In genomic region chr6:159978291-159979135, GRCh38 we compare ENCODE assay signal across 8 cellular contexts. TPM values are rescaled to one million over a fixed set of nuclear protein-coding genes. Genes with fewer than 3 reads are reported as not detected.
A peak's percentile ranks its signal among the peaks of the same experiment; 100 is the strongest.
DNase-seq lines count a peak whose midpoint lies in the region; ATAC-seq and TF ChIP-seq lines count a peak whose summit lies in the region.

No MANE protein-coding gene starts in this region.

- H3K27ac Mint-ChIP-seq in chondrocyte (ENCODE audit: unreplicated experiment), result peak overlapping the region; percentile 92

- ATAC-seq in GM21737 (IDR thresholded peaks at IDR 0.05; ENCODE audit: unreplicated experiment) (peak; percentile 26), psoas muscle (peak; percentile 43 to 70 (median 60))

- no peaks in the 10 kb centered on the region for H3K9me3 Mint-ChIP-seq in chondrocyte (ENCODE audit: low read depth)

- peaks cover 82% of the 10 kb centered on the region for H3K4me1 Mint-ChIP-seq in chondrocyte (ENCODE audit: low read depth)

- no peaks in the 10 kb centered on the region for H3K36me3 ChIP-seq in psoas muscle (ENCODE audit: insufficient read depth in 1 of 2, low read depth in 1 of 2)
- H3K36me3 ChIP-seq in MG63, result no peaks in the 10 kb centered on the region; the same call in 1 of the 2 replicates

- H3K4me3 ChIP-seq in psoas muscle (peak overlapping the region; percentile 33), MG63 (no peak overlapping the region)

- H3K9me3 ChIP-seq in psoas muscle (no peaks in the 10 kb centered on the region), MG63 (no peaks in the 10 kb centered on the region)

- H3K27ac ChIP-seq in psoas muscle, result peak overlapping the region; percentile 90

- no peaks in the 10 kb centered on the region for H3K27me3 Mint-ChIP-seq in chondrocyte (ENCODE audit: low read depth)

- WGBS in psoas muscle, 3 donors, result 19 to 31% (median 20%) methylated on average over 13 of the region's 13 CpGs

- H3K27me3 ChIP-seq in psoas muscle (ENCODE audit: insufficient read depth in 3 of 3, low read length in 2 of 3), result no peaks in the 10 kb centered on the region
- H3K27me3 ChIP-seq in MG63, result no peaks in the 10 kb centered on the region

- DNase-seq in NCI-H187 treated with DMSO at 0.1 percent for 48 hours (lab: John Stamatoyannopoulos, UW) (peak; percentile 33), NCI-H187 (lab: John Stamatoyannopoulos, UW) (no peak), MV-4-11 (lab: John Stamatoyannopoulos, UW) (peak; percentile 59), chondrocyte (ENCODE audit: low spot score) (no peak), psoas muscle (no peak), MG63 (no peak), retina (no peak)

- peaks cover 96% of the 10 kb centered on the region for H3K4me1 ChIP-seq in psoas muscle

- H3K36me3 Mint-ChIP-seq in chondrocyte (ENCODE audit: low read depth), result no peaks in the 10 kb centered on the region

- intact Hi-C loops in psoas muscle (cut with DNase I), result loop anchor here in 1 of 2 donors (10.0 kb wide), 1 partner anchor 284 kb away; the partner anchor contains the start of gene SOD2

- no peak overlapping the region for H3K4me3 Mint-ChIP-seq in chondrocyte (ENCODE audit: unreplicated experiment)

- TF ChIP-seq CTCF in chondrocyte (IDR thresholded peaks at IDR 0.05) (no peak), psoas muscle (IDR thresholded peaks at IDR 0.05) (no peak)

RNA-seq across cellular contexts. Expression of gene IGF2R, which starts 9.6 kb away (rescaled TPM):
- total RNA-seq in chondrocyte (205 to 247 TPM (median 242 TPM) in 3 replicates), psoas muscle (100 to 1,000 TPM; 113 to 167 (median 157) TPM)
- polyA plus RNA-seq in psoas muscle, result 10 to 100 TPM; 40.1 to 91.0 (median 48.4) TPM
- total RNA-seq in MG63 (2014; rRNA removed; shearing (Covaris generic); ENCODE audit: low replicate concordance), result 33.4 and 35.9 TPM in 2 replicates

Comparison
In these comparisons a context has a peak if more than half of its experiments do, and no peak if none do; other contexts are left out.
1. DNase-seq: peak in NCI-H187 treated with DMSO at 0.1 percent for 48 hours (single experiment) and MV-4-11 (single experiment); none in NCI-H187 (0 of 2), chondrocyte (single experiment), psoas muscle (0 of 2), MG63 (single experiment) and retina (single experiment).